In the genomic region with DNA sequence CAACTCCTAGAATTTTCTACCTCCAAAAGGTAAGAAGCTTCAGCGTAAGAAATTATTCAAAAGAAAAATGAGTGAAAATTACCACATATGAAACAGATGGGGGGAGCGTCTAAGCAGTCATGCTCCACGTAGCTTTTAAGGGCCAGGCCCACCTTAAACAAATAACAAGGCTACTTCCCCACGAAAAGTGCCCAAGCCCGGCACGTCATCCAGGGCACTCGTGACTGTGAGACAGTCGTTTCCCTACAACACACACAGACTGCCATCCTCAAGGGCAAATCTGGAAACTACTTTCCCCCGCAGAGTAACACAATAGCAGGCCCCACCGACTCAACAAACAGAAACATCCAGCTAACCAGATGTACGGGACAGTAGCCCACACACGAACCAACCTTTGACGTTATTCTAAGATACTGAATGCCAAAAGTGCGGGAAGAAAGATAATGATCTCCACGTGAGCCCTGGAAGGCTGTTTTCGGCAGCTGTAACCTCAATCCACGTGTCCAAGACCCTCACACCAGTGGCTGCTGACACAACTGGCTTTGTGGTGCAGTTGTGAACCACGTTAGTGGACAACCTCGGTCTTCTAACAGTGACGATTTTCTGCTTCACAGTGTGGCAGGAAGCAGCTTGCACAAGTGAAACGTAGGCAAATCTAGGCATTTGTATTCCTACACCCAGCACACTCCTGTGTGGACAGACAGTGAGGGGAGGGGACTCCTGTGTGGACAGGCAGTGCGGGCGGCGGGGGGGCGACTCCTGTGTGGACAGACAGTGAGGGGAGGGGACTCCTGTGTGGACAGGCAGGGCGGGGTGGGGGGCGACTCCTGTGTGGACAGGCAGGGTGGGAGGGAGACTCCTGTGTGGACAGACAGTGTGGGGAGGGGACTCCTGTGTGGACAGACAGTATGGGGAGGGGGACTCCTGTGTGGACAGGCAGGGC, we compare ENCODE assay signal across 24 cellular contexts.
A peak's percentile ranks its signal among the peaks of the same experiment; 100 is the strongest.
DNase-seq lines count a peak whose midpoint lies in the region; ATAC-seq, FAIRE-seq and TF ChIP-seq lines count a peak whose summit lies in the region.
"Had no signal": no experiment of that assay in that cellular context is flagged by ENCODE, and none has a peak within 500 bp of the region (broad histone marks: within the 10 kb centered on the region; RNA-seq: fewer than 3 reads in every experiment).

No MANE protein-coding gene starts in this region.

- WGBS in K562 (ENCODE audit: insufficient coverage, low coverage, missing lambda C conversion rate) = under 1% methylated on average over 21 of the region's 27 CpGs

- H3K9me1 ChIP-seq in K562 (ENCODE audit: control insufficient read depth, insufficient read depth, low read length) = no peaks in the 10 kb centered on the region

- CTCF ChIA-PET in K562 (lab: Yijun Ruan, JAX; ENCODE audit: low intra/inter-chr PET ratio) = no interaction called here

- no peaks in the 10 kb centered on the region for H3K9me3 ChIP-seq in K562 (replicated peaks; ENCODE audit: control insufficient read depth, insufficient read depth, low read depth, low read length)
- H3K9me3 ChIP-seq: MG63, spleen, stomach had no signal

- no peak for TF ChIP-seq RAD21 in K562 (CRISPR knock-in tag; conservative IDR thresholded peaks at IDR 0.05 in 1 of 2, IDR thresholded peaks at IDR 0.05 in 1 of 2)

- intact Hi-C loops in CD14-positive monocyte (cut with micrococcal nuclease) = no loop called here
- intact Hi-C loops in K562 (cut with micrococcal nuclease) = no loop called here
- intact Hi-C loops in left ventricle myocardium superior (cut with micrococcal nuclease) = no loop called here
- intact Hi-C loops in sciatic nerve (cut with DNase I) = no loop called here

- BruUV-seq in K562 (replicated peaks; lab: Mats Ljungman, UMichigan) = no TSS peak

- H3K27me3 ChIP-seq in K562 (ENCODE audit: control insufficient read depth in 2 of 2, insufficient read depth in 2 of 2, low read length in 2 of 2) = peaks cover 41 to 62% of the 10 kb centered on the region in 2 experiments
- H3K27me3 ChIP-seq: brain microvascular endothelial cell, MG63, spleen, stomach had no signal

- FAIRE-seq in K562 (lab: Jason Lieb, UNC) = no peak
- FAIRE-seq: endothelial cell of umbilical vein had no signal

- H3K36me3 Mint-ChIP-seq in CD14-positive monocyte = no peaks in the 10 kb centered on the region

- no peak for TF ChIP-seq POLR2A in K562 (conservative IDR thresholded peaks at IDR 0.05)

- TF ChIP-seq CTCF in CD14-positive monocyte (IDR thresholded peaks at IDR 0.05) (no peak), K562 (IDR thresholded peaks at IDR 0.05 in 2 of 3, conservative IDR thresholded peaks at IDR 0.05 in 1 of 3; ENCODE audit: insufficient read depth in 2 of 3, low read depth in 1 of 3, low read length in 3 of 3) (no peak)

- TF ChIP-seq EP300 in K562 (IDR thresholded peaks at IDR 0.05; ENCODE audit: low read length) = no peak

- no peaks in the 10 kb centered on the region for H3K79me2 ChIP-seq in K562 (ENCODE audit: control insufficient read depth, insufficient read depth, low read length)

- peaks cover 0 to under 1% (median 0%) of the 10 kb centered on the region in 7 donors for H3K9me3 Mint-ChIP-seq in CD14-positive monocyte
- H3K9me3 Mint-ChIP-seq: activated CD4-positive, alpha-beta T cell treated with anti-CD3 and anti-CD28 coated beads, Interleukin-2, amount 10 ng/mL, durations not matched to agents 24 days and 14 days; activated naive CD8-positive, alpha-beta T cell treated with anti-CD3 and anti-CD28 coated beads, Interleukin-2, amount 10 ng/mL, durations not matched to agents 7 days and 5 days; CD4-positive, alpha-beta T cell had no signal

- POLR2A ChIA-PET in K562 (lab: Yijun Ruan, JAX) = interaction anchor here (1.0 kb wide), 1 partner anchor 58 kb away, joined by 3 read pairs; no protein-coding TSS in a partner anchor

- H3K4me1 Mint-ChIP-seq in CD14-positive monocyte = peaks cover 28% of the 10 kb centered on the region

- peak overlapping the region; percentile 36 to 48 for H3K4me3 Mint-ChIP-seq in CD14-positive monocyte
- H3K4me3 Mint-ChIP-seq: activated CD4-positive, alpha-beta T cell treated with anti-CD3 and anti-CD28 coated beads, Interleukin-2, amount 10 ng/mL, durations not matched to agents 24 days and 14 days; activated naive CD8-positive, alpha-beta T cell treated with anti-CD3 and anti-CD28 coated beads, Interleukin-2, amount 10 ng/mL, durations not matched to agents 7 days and 5 days; CD4-positive, alpha-beta T cell had no signal

- no peak overlapping the region for H3K4me3 ChIP-seq in K562
- H3K4me3 ChIP-seq: MG63, SK-N-MC, spleen had no signal

- no peak overlapping the region for H3K27ac ChIP-seq in K562 (ENCODE audit: extremely low read depth, low read depth, low read length)
- H3K27ac ChIP-seq: brain microvascular endothelial cell, SK-N-MC, spleen had no signal

- DNase-seq in CD14-positive monocyte (ENCODE audit: low spot score) (no peak), K562 (ENCODE audit: extremely low read depth in 1 of 4, low spot score in 3 of 4) (no peak), left ventricle myocardium superior (no peak), sciatic nerve (ENCODE audit: low spot score) (no peak), OCI-M1 (lab: John Stamatoyannopoulos, UW) (no peak), amniotic stem cell (lab: John Stamatoyannopoulos, UW) (no peak)
- DNase-seq: activated CD4-positive, alpha-beta T cell treated with anti-CD3 and anti-CD28 coated beads, Interleukin-2, amount 10 ng/mL, durations not matched to agents 24 days and 14 days; activated effector memory CD4-positive, alpha-beta T cell treated with Interleukin-2 at 50 U/mL for 16 hours; activated naive CD8-positive, alpha-beta T cell treated with anti-CD3 and anti-CD28 coated beads, Interleukin-2, amount 10 ng/mL, durations not matched to agents 7 days and 5 days; brain microvascular endothelial cell; CD4-positive, alpha-beta T cell; cortex of kidney; GDM1; MG63; NCI-H1436; NCI-H524 treated with DMSO at 0.1 percent for 48 hours; spleen; stomach; T-helper 2 cell had no signal

- ATAC-seq in K562 (no peak), left ventricle myocardium superior (peak; percentile 47), sciatic nerve (peak; percentile 59), GM21717 (IDR thresholded peaks at IDR 0.05; ENCODE audit: unreplicated experiment) (no peak)
- no peak for ATAC-seq in activated CD4-positive, CD25-positive, alpha-beta regulatory T cell treated with anti-CD3 and anti-CD28 coated beads, Interleukin-2, amount 50 U/mL, for 24 hours
- ATAC-seq: HCT116 had no signal

- H4K20me1 ChIP-seq in K562 (replicated peaks; ENCODE audit: control insufficient read depth, insufficient read depth, low read length) = peaks cover 7% of the 10 kb centered on the region; the same call in 1 of the 2 replicates

- no peak overlapping the region for H3K9ac ChIP-seq in K562 (ENCODE audit: insufficient read depth in 1 of 2, low read depth in 2 of 2, low read length in 2 of 2)

- in situ Hi-C loops in K562 (cut with MboI) = no loop called here

- no peaks in the 10 kb centered on the region for H3K4me1 ChIP-seq in K562 (replicated peaks in 1 of 2; ENCODE audit: control insufficient read depth in 2 of 2, insufficient read depth in 2 of 2, low read length in 2 of 2)
- H3K4me1 ChIP-seq: stomach had no signal

- peak overlapping the region in 1 of 7 donors; percentile 72 for H3K27ac Mint-ChIP-seq in CD14-positive monocyte
- H3K27ac Mint-ChIP-seq: activated CD4-positive, alpha-beta T cell treated with anti-CD3 and anti-CD28 coated beads, Interleukin-2, amount 10 ng/mL, durations not matched to agents 24 days and 14 days; activated naive CD8-positive, alpha-beta T cell treated with anti-CD3 and anti-CD28 coated beads, Interleukin-2, amount 10 ng/mL, durations not matched to agents 7 days and 5 days; CD4-positive, alpha-beta T cell had no signal

- H2AFZ ChIP-seq in K562 (ENCODE audit: low read depth, low read length) = no peak overlapping the region

- H3K4me2 ChIP-seq in K562 (ENCODE audit: insufficient read depth, low read length) = no peak overlapping the region

- H3K27me3 Mint-ChIP-seq in CD14-positive monocyte (ENCODE audit: low read depth in 3 of 3) = peaks cover 1 to 7% (median 2%) of the 10 kb centered on the region in 3 donors
- H3K27me3 Mint-ChIP-seq: activated CD4-positive, alpha-beta T cell treated with anti-CD3 and anti-CD28 coated beads, Interleukin-2, amount 10 ng/mL, durations not matched to agents 24 days and 14 days; activated naive CD8-positive, alpha-beta T cell treated with anti-CD3 and anti-CD28 coated beads, Interleukin-2, amount 10 ng/mL, durations not matched to agents 7 days and 5 days; CD4-positive, alpha-beta T cell had no signal

- H3K36me3 ChIP-seq in K562 (ENCODE audit: control insufficient read depth, insufficient read depth, low read length) = no peaks in the 10 kb centered on the region

TF ChIP-seq in K562, 482 proteins besides CTCF, POLR2A, EP300 and RAD21:
- 0 out of 2 replicates have a peak, but pooled peaks have one; percentile 20 for TF ChIP-seq L3MBTL2 (IDR thresholded peaks at IDR 0.05)
- TF ChIP-seq, protein P1, sequence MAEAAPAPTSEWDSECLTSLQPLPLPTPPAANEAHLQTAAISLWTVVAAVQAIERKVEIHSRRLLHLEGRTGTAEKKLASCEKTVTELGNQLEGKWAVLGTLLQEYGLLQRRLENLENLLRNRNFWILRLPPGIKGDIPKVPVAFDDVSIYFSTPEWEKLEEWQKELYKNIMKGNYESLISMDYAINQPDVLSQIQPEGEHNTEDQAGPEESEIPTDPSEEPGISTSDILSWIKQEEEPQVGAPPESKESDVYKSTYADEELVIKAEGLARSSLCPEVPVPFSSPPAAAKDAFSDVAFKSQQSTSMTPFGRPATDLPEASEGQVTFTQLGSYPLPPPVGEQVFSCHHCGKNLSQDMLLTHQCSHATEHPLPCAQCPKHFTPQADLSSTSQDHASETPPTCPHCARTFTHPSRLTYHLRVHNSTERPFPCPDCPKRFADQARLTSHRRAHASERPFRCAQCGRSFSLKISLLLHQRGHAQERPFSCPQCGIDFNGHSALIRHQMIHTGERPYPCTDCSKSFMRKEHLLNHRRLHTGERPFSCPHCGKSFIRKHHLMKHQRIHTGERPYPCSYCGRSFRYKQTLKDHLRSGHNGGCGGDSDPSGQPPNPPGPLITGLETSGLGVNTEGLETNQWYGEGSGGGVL (CRISPR knock-in tag; IDR thresholded peaks at IDR 0.05) = no peak

Comparison
In these comparisons a context has a peak if more than half of its experiments do, and no peak if none do; other contexts are left out.
1. ATAC-seq: peak in left ventricle myocardium superior (single experiment) and sciatic nerve (single experiment); none in K562 (single experiment), GM21717 (single experiment) and activated CD4-positive, CD25-positive, alpha-beta regulatory T cell treated with anti-CD3 and anti-CD28 coated beads, Interleukin-2, amount 50 U/mL, for 24 hours (0 of 2).